In genomic region chr17:75063626-75064025, GRCh38 we compare ENCODE assay signal across 20 cellular contexts. TPM values are rescaled to one million over a fixed set of nuclear protein-coding genes. Genes with fewer than 3 reads are reported as not detected.
DNase-seq lines count a peak whose midpoint lies in the region; ATAC-seq and TF ChIP-seq lines count a peak whose summit lies in the region.
"Had no signal": no experiment of that assay in that cellular context is flagged by ENCODE, and none has a peak within 500 bp of the region (broad histone marks: within the 10 kb centered on the region; RNA-seq: fewer than 3 reads in every experiment).

No MANE protein-coding gene starts in this region.

- CTCF ChIA-PET in CD8-positive, alpha-beta T cell (lab: Charles Lee), result interaction anchor here (1.2 to 1.7 kb wide), 4 partner anchors 10 to 176 kb away, joined by 3 to 5 read pairs (median 4); no protein-coding TSS in a partner anchor

- peaks cover 10% of the 10 kb centered on the region; the same call in 1 of the 2 replicates for H4K20me1 ChIP-seq in GM23338 (replicated peaks; ENCODE audit: insufficient read depth)

- H3K4me3 ChIP-seq in GM12864 (ENCODE audit: low read depth, low read length) (no peak overlapping the region), GM23338 (no peak overlapping the region), RWPE2 (ENCODE audit: severe bottlenecking) (no peak overlapping the region)
- H3K4me3 ChIP-seq in CD8-positive, alpha-beta T cell (ENCODE audit: low read depth, low read length), result no peak overlapping the region
- H3K4me3 ChIP-seq: GM12878, HAP-1 had no signal

- H3K4me1 Mint-ChIP-seq in GM23338, result no peaks in the 10 kb centered on the region
- H3K4me1 Mint-ChIP-seq in endothelial cell (ENCODE audit: unreplicated experiment), result peaks cover 8% of the 10 kb centered on the region
- H3K4me1 Mint-ChIP-seq in CD8-positive, alpha-beta T cell (ENCODE audit: low read depth), result peaks cover 18% of the 10 kb centered on the region
- H3K4me1 Mint-ChIP-seq: B cell had no signal

- H3K4me2 ChIP-seq in GM23338, result no peak overlapping the region

- H3K4me1 ChIP-seq in GM23338 (ENCODE audit: insufficient read depth), result no peaks in the 10 kb centered on the region
- no peaks in the 10 kb centered on the region for H3K4me1 ChIP-seq in RWPE2 (ENCODE audit: insufficient read depth, poor library complexity, severe bottlenecking)
- peaks cover 9% of the 10 kb centered on the region for H3K4me1 ChIP-seq in CD8-positive, alpha-beta T cell (ENCODE audit: insufficient read depth, low read length)
- H3K4me1 ChIP-seq: HAP-1 had no signal

- DNase-seq in GM12864 (ENCODE audit: low read depth), result no peak
- DNase-seq in GM23338 (ENCODE audit: low spot score), result no peak
- no peak for DNase-seq in RWPE2 (ENCODE audit: low spot score)
- no peak for DNase-seq in endothelial cell (ENCODE audit: low spot score)
- no peak for DNase-seq in kidney tubule cell (ENCODE audit: low spot score)
- DNase-seq in CD8-positive, alpha-beta T cell, result no peak
- DNase-seq: C1 segment of cervical spinal cord; CD4-positive, alpha-beta T cell; DMS153; DMS79 treated with DMSO at 0.1 percent for 48 hours; EL; GDM1; GOT3; HFFc6 had no signal

- ATAC-seq in GM23338 (peak; percentile 17; the same call in 1 of the 3 replicates), RWPE2 (ENCODE audit: low read depth) (peak; percentile 33; the same call in 1 of the 3 replicates), GM18873 (IDR thresholded peaks at IDR 0.05; ENCODE audit: low FRiP score, unreplicated experiment) (no peak), GM18858 (IDR thresholded peaks at IDR 0.05; ENCODE audit: unreplicated experiment) (no peak)
- ATAC-seq in CD8-positive, alpha-beta T cell, result no peak
- ATAC-seq: GM12878 had no signal

- H3K79me2 ChIP-seq in GM23338 (replicated peaks; ENCODE audit: insufficient read depth), result no peaks in the 10 kb centered on the region

- no peaks in the 10 kb centered on the region for H3K9me3 Mint-ChIP-seq in GM23338
- no peaks in the 10 kb centered on the region for H3K9me3 Mint-ChIP-seq in endothelial cell (ENCODE audit: unreplicated experiment)
- H3K9me3 Mint-ChIP-seq in CD8-positive, alpha-beta T cell, result no peaks in the 10 kb centered on the region
- H3K9me3 Mint-ChIP-seq: CD4-positive, alpha-beta T cell; HFFc6 had no signal

- H3K27ac ChIP-seq in GM23338 (ENCODE audit: low read depth) (no peak overlapping the region), RWPE2 (ENCODE audit: poor library complexity, severe bottlenecking) (no peak overlapping the region)
- H3K27ac ChIP-seq in CD8-positive, alpha-beta T cell (ENCODE audit: low read depth, low read length), result no peak overlapping the region

- no peaks in the 10 kb centered on the region for H3K9me3 ChIP-seq in RWPE2 (ENCODE audit: severe bottlenecking)
- no peaks in the 10 kb centered on the region for H3K9me3 ChIP-seq in CD8-positive, alpha-beta T cell (ENCODE audit: low read length)
- H3K9me3 ChIP-seq: HAP-1 had no signal

- H2AFZ ChIP-seq in GM23338, result no peak overlapping the region

- TF ChIP-seq CTCF in GM12864 (IDR thresholded peaks at IDR 0.05; ENCODE audit: low read depth, low read length, missing control alignments), result peak; percentile 19
- TF ChIP-seq CTCF in GM23338 (conservative IDR thresholded peaks at IDR 0.05; ENCODE audit: low read depth in 2 of 2), result no peak
- no peak for TF ChIP-seq CTCF in RWPE2 (IDR thresholded peaks at IDR 0.05; ENCODE audit: poor library complexity, severe bottlenecking)
- no peak for TF ChIP-seq CTCF in endothelial cell (IDR thresholded peaks at IDR 0.05; ENCODE audit: unreplicated experiment)
- TF ChIP-seq CTCF in CD8-positive, alpha-beta T cell (IDR thresholded peaks at IDR 0.05), result no peak

- peaks cover 10% of the 10 kb centered on the region for H3K27me3 Mint-ChIP-seq in GM23338 (ENCODE audit: insufficient read depth, low read depth, poor library complexity)
- H3K27me3 Mint-ChIP-seq in endothelial cell (ENCODE audit: unreplicated experiment), result peaks cover 3% of the 10 kb centered on the region
- no peaks in the 10 kb centered on the region for H3K27me3 Mint-ChIP-seq in CD8-positive, alpha-beta T cell (ENCODE audit: low read depth)
- H3K27me3 Mint-ChIP-seq: B cell; CD4-positive, alpha-beta T cell had no signal

- intact Hi-C loops in CD8-positive, alpha-beta T cell (cut with DNase I, micrococcal nuclease), result no loop called here

- H3K36me3 ChIP-seq in GM23338 (ENCODE audit: insufficient read depth) (peaks cover 40% of the 10 kb centered on the region), RWPE2 (ENCODE audit: low read depth) (peaks cover 45% of the 10 kb centered on the region)
- peaks cover 34% of the 10 kb centered on the region for H3K36me3 ChIP-seq in CD8-positive, alpha-beta T cell (ENCODE audit: insufficient read depth, low read length)

- no peaks in the 10 kb centered on the region for H3K9me2 ChIP-seq in GM23338 (ENCODE audit: insufficient read depth)

- peaks cover 56% of the 10 kb centered on the region for H3K36me3 Mint-ChIP-seq in GM23338 (ENCODE audit: low read depth)
- peaks cover 27% of the 10 kb centered on the region for H3K36me3 Mint-ChIP-seq in endothelial cell (ENCODE audit: low read depth, unreplicated experiment)
- peaks cover 56% of the 10 kb centered on the region for H3K36me3 Mint-ChIP-seq in CD8-positive, alpha-beta T cell

- no peaks in the 10 kb centered on the region for H3K27me3 ChIP-seq in GM23338 (ENCODE audit: insufficient read depth)
- no peaks in the 10 kb centered on the region for H3K27me3 ChIP-seq in RWPE2 (ENCODE audit: insufficient read depth, poor library complexity, severe bottlenecking)
- no peaks in the 10 kb centered on the region for H3K27me3 ChIP-seq in CD8-positive, alpha-beta T cell (ENCODE audit: insufficient read depth, low read length)

- no peak overlapping the region for H3K4me3 Mint-ChIP-seq in GM23338
- H3K4me3 Mint-ChIP-seq in endothelial cell (ENCODE audit: unreplicated experiment), result peak overlapping the region; percentile 31
- H3K4me3 Mint-ChIP-seq in CD8-positive, alpha-beta T cell, result no peak overlapping the region
- H3K4me3 Mint-ChIP-seq: B cell; CD4-positive, alpha-beta T cell; HFFc6 had no signal

- H3K27ac Mint-ChIP-seq in GM23338 (no peak overlapping the region), endothelial cell (ENCODE audit: unreplicated experiment) (no peak overlapping the region)
- no peak overlapping the region for H3K27ac Mint-ChIP-seq in CD8-positive, alpha-beta T cell
- H3K27ac Mint-ChIP-seq: B cell; CD4-positive, alpha-beta T cell; HFFc6 had no signal

- 0 out of 2 replicates have a peak, but pooled peaks cover 6% of the 10 kb centered on the region for H3F3A ChIP-seq in GM23338 (replicated peaks; ENCODE audit: low read depth)

- POLR2A ChIA-PET in CD8-positive, alpha-beta T cell (lab: Charles Lee), result no interaction called here

TF ChIP-seq in GM23338, 12 proteins besides CTCF, POLR2A, EP300 and RAD21:
- TF ChIP-seq STAT1 (IDR thresholded peaks at IDR 0.05; ENCODE audit: unreplicated experiment), result no peak
- TF ChIP-seq CREB1 (CRISPR knock-in tag; IDR thresholded peaks at IDR 0.05; ENCODE audit: low read depth), result no peak
- TF ChIP-seq, protein P1, sequence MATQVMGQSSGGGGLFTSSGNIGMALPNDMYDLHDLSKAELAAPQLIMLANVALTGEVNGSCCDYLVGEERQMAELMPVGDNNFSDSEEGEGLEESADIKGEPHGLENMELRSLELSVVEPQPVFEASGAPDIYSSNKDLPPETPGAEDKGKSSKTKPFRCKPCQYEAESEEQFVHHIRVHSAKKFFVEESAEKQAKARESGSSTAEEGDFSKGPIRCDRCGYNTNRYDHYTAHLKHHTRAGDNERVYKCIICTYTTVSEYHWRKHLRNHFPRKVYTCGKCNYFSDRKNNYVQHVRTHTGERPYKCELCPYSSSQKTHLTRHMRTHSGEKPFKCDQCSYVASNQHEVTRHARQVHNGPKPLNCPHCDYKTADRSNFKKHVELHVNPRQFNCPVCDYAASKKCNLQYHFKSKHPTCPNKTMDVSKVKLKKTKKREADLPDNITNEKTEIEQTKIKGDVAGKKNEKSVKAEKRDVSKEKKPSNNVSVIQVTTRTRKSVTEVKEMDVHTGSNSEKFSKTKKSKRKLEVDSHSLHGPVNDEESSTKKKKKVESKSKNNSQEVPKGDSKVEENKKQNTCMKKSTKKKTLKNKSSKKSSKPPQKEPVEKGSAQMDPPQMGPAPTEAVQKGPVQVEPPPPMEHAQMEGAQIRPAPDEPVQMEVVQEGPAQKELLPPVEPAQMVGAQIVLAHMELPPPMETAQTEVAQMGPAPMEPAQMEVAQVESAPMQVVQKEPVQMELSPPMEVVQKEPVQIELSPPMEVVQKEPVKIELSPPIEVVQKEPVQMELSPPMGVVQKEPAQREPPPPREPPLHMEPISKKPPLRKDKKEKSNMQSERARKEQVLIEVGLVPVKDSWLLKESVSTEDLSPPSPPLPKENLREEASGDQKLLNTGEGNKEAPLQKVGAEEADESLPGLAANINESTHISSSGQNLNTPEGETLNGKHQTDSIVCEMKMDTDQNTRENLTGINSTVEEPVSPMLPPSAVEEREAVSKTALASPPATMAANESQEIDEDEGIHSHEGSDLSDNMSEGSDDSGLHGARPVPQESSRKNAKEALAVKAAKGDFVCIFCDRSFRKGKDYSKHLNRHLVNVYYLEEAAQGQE (IDR thresholded peaks at IDR 0.05; ENCODE audit: unreplicated experiment), result no peak

RNA-seq across cellular contexts. Expression of gene KCTD2, which starts 16.6 kb away (rescaled TPM):
- 24.3 and 30.0 TPM in 2 replicates for total RNA-seq in GM23338 (2014; rRNA removed; shearing (Covaris generic))
- 7.4 and 8.1 TPM in 2 replicates for polyA plus RNA-seq in GM23338 (2016; fragmentation: Nextera tagmentation; extraction: Ambion mirVana)
- 33.5 TPM for total RNA-seq in endothelial cell (ENCODE audit: unreplicated experiment)
- total RNA-seq in CD8-positive, alpha-beta T cell, result 10 to 100 TPM; 29.4 to 31.7 TPM

RNA-seq across cellular contexts. Expression of gene ATP5PD, which starts 16.9 kb away (rescaled TPM):
- total RNA-seq in GM23338 (2014; rRNA removed; shearing (Covaris generic)), result 240 and 244 TPM in 2 replicates
- 1,144 and 1,234 TPM in 2 replicates for polyA plus RNA-seq in GM23338 (2016; fragmentation: Nextera tagmentation; extraction: Ambion mirVana)
- total RNA-seq in endothelial cell (ENCODE audit: unreplicated experiment), result 179 TPM
- total RNA-seq in CD8-positive, alpha-beta T cell, result 10 to 100 TPM; 69.9 to 71.6 TPM

RNA-seq across cellular contexts. Expression of gene SLC16A5, which starts 24.1 kb away (rescaled TPM):
- 30.1 and 40.0 TPM in 2 replicates for total RNA-seq in GM23338 (2014; rRNA removed; shearing (Covaris generic))
- 5.0 and 7.3 TPM in 2 replicates for polyA plus RNA-seq in GM23338 (2016; fragmentation: Nextera tagmentation; extraction: Ambion mirVana)
- total RNA-seq in endothelial cell (ENCODE audit: unreplicated experiment), result 50.9 TPM
- total RNA-seq in CD8-positive, alpha-beta T cell, result 1 to 10 TPM; 2.9 to 3.6 TPM
- total RNA-seq: HT1080 had no signal

RNA-seq across cellular contexts. Expression of gene ARMC7, which starts 46.1 kb away (rescaled TPM):
- total RNA-seq in GM23338 (2014; rRNA removed; shearing (Covaris generic)), result 4.5 and 5.6 TPM in 2 replicates
- polyA plus RNA-seq in GM23338 (2016; fragmentation: Nextera tagmentation; extraction: Ambion mirVana), result 6.3 and 8.4 TPM in 2 replicates
- total RNA-seq in endothelial cell (ENCODE audit: unreplicated experiment), result 43.4 TPM
- 1 to 10 TPM; 2.0 to 3.0 TPM for total RNA-seq in CD8-positive, alpha-beta T cell

RNA-seq across cellular contexts. Expression of gene MRPL58, which starts 51.2 kb away (rescaled TPM):
- 38.0 and 48.5 TPM in 2 replicates for total RNA-seq in GM23338 (2014; rRNA removed; shearing (Covaris generic))
- polyA plus RNA-seq in GM23338 (2016; fragmentation: Nextera tagmentation; extraction: Ambion mirVana), result 66.7 and 68.0 TPM in 2 replicates
- 16.2 TPM for total RNA-seq in endothelial cell (ENCODE audit: unreplicated experiment)
- total RNA-seq in CD8-positive, alpha-beta T cell, result 10 to 100 TPM in 1 of 2 experiments, 1 to 10 TPM in 1; 9.2 to 11.2 TPM

Comparison
In these comparisons a context has a peak if more than half of its experiments do, and no peak if none do; other contexts are left out.
1. ATAC-seq: peak in GM23338 (single experiment) and RWPE2 (single experiment); none in GM18873 (single experiment), CD8-positive, alpha-beta T cell (single experiment) and GM18858 (single experiment).